1 cellular context compared by ENCODE assay signal in the genomic region with DNA sequence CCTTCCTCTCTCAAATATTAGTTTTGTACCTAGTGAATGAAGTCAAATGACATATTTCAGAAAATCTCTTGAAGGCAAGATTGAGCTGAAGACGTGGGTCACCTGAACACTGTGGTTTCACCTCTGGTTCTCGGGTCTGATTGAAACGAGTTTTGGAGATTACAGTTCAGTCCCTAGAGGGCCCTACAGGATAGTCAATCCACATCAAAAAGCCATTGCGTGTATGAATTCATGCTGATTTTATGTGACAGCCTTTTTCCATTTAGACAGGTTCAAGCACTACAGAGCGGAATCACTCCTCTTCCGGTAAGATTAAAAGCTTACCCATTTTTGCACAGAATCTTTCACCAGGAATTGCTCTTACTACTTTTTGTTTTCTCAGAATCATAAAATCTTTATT.
TF ChIP-seq lines count a peak whose summit lies in the region.

No MANE protein-coding gene starts in this region.

TF ChIP-seq in GM23338, 12 proteins besides CTCF, POLR2A, EP300 and RAD21 (continued from another document):
- TF ChIP-seq ZNF462 (CRISPR knock-in tag; IDR thresholded peaks at IDR 0.05) (no peak), NANOG (IDR thresholded peaks at IDR 0.05; ENCODE audit: borderline replicate concordance) (no peak), ZNF331 (CRISPR knock-in tag; IDR thresholded peaks at IDR 0.05; ENCODE audit: low read depth) (no peak), EZH2phosphoT487 (IDR thresholded peaks at IDR 0.05; ENCODE audit: unreplicated experiment) (no peak)
- TF ChIP-seq, protein P1, sequence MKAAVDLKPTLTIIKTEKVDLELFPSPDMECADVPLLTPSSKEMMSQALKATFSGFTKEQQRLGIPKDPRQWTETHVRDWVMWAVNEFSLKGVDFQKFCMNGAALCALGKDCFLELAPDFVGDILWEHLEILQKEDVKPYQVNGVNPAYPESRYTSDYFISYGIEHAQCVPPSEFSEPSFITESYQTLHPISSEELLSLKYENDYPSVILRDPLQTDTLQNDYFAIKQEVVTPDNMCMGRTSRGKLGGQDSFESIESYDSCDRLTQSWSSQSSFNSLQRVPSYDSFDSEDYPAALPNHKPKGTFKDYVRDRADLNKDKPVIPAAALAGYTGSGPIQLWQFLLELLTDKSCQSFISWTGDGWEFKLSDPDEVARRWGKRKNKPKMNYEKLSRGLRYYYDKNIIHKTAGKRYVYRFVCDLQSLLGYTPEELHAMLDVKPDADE (IDR thresholded peaks at IDR 0.05): no peak
TF ChIP-seq in GM23338: peak in this region for 0.
